Comparison of ENCODE assay signal across 29 cellular contexts in genomic region chr11:75315439-75315805, GRCh38. TPM values are rescaled to one million over a fixed set of nuclear protein-coding genes. Genes with fewer than 3 reads are reported as not detected.
A peak's percentile ranks its signal among the peaks of the same experiment; 100 is the strongest.
DNase-seq lines count a peak whose midpoint lies in the region; ATAC-seq and TF ChIP-seq lines count a peak whose summit lies in the region.
"Had no signal": no experiment of that assay in that cellular context is flagged by ENCODE, and none has a peak within 500 bp of the region (broad histone marks: within the 10 kb centered on the region; RNA-seq: fewer than 3 reads in every experiment).

No MANE protein-coding gene starts in this region.

- WGBS in right cardiac atrium = 66% methylated on average over 6 of the region's 6 CpGs
- whole genome bisulfite sequencing in heart right ventricle, 2 donors = 73 to 77% methylated on average over 6 of the region's 6 CpGs
- WGBS in esophagus muscularis mucosa = 72% methylated on average over 6 of the region's 6 CpGs
- WGBS in GM23248 (ENCODE audit: low coverage in 1 of 2, low lambda C conversion rate in 2 of 2, missing lambda C conversion rate in 2 of 2), 2 experiments = 83 to 87% methylated on average over 6 of the region's 6 CpGs

- H3K4me1 Mint-ChIP-seq in nephron progenitor cell = peaks cover 37% of the 10 kb centered on the region
- H3K4me1 Mint-ChIP-seq: B cell had no signal

- TF ChIP-seq POLR2A in esophagus muscularis mucosa (IDR thresholded peaks at IDR 0.05; ENCODE audit: low read depth) = no peak

- H3K4me3 ChIP-seq in right cardiac atrium (ENCODE audit: low read length) = no peak overlapping the region
- no peak overlapping the region for H3K4me3 ChIP-seq in heart right ventricle
- no peak overlapping the region for H3K4me3 ChIP-seq in esophagus muscularis mucosa
- no peak overlapping the region for H3K4me3 ChIP-seq in GM23248
- H3K4me3 ChIP-seq: A549 had no signal

- H3K36me3 ChIP-seq in heart right ventricle = no peaks in the 10 kb centered on the region
- H3K36me3 ChIP-seq in esophagus muscularis mucosa = no peaks in the 10 kb centered on the region
- no peaks in the 10 kb centered on the region for H3K36me3 ChIP-seq in GM23248 (ENCODE audit: low read depth)

- H3K4me2 ChIP-seq in GM23248 (ENCODE audit: unreplicated experiment) = no peak overlapping the region
- H3K4me2 ChIP-seq: A549 had no signal

- H2AFZ ChIP-seq in GM23248 = no peak overlapping the region

- no peaks in the 10 kb centered on the region for H3K9me2 ChIP-seq in GM23248 (ENCODE audit: insufficient read depth)

- no peak for TF ChIP-seq CTCF in heart right ventricle (IDR thresholded peaks at IDR 0.05)
- TF ChIP-seq CTCF in esophagus muscularis mucosa (IDR thresholded peaks at IDR 0.05) = no peak
- no peak for TF ChIP-seq CTCF in nephron progenitor cell (IDR thresholded peaks at IDR 0.05)

- H3K9me3 Mint-ChIP-seq in nephron progenitor cell = peaks cover 5% of the 10 kb centered on the region
- H3K9me3 Mint-ChIP-seq: activated CD4-positive, alpha-beta memory T cell treated with anti-CD3 and anti-CD28 coated beads, Interleukin-2, amount 10 ng/mL, durations not matched to agents 7 days and 5 days; central memory CD8-positive, alpha-beta T cell had no signal

- no peaks in the 10 kb centered on the region for H4K20me1 ChIP-seq in GM23248 (ENCODE audit: insufficient read depth)

- peak overlapping the region; percentile 15 for H3K27ac Mint-ChIP-seq in nephron progenitor cell
- H3K27ac Mint-ChIP-seq: activated CD4-positive, alpha-beta memory T cell treated with anti-CD3 and anti-CD28 coated beads, Interleukin-2, amount 10 ng/mL, durations not matched to agents 7 days and 5 days; B cell; mesothelial cell of epicardium had no signal

- H3F3A ChIP-seq in GM23248 (ENCODE audit: insufficient read depth) = peaks cover 3% of the 10 kb centered on the region; the same call in 1 of the 2 replicates

- no peak for TF ChIP-seq EP300 in esophagus muscularis mucosa (IDR thresholded peaks at IDR 0.05)

- in situ Hi-C loops in GM23248 (cut with MboI) = no loop called here

- H3K27me3 Mint-ChIP-seq in nephron progenitor cell (ENCODE audit: low read depth, poor library complexity) = peaks cover 14% of the 10 kb centered on the region
- H3K27me3 Mint-ChIP-seq: activated CD4-positive, alpha-beta memory T cell treated with anti-CD3 and anti-CD28 coated beads, Interleukin-2, amount 10 ng/mL, durations not matched to agents 7 days and 5 days; central memory CD8-positive, alpha-beta T cell had no signal

- intact Hi-C loops in right cardiac atrium (cut with DNase I) (no loop called here), heart right ventricle (cut with DNase I) (no loop called here), esophagus muscularis mucosa (cut with DNase I) (no loop called here)

- H3K4me3 Mint-ChIP-seq in nephron progenitor cell = no peak overlapping the region
- H3K4me3 Mint-ChIP-seq: activated CD4-positive, alpha-beta memory T cell treated with anti-CD3 and anti-CD28 coated beads, Interleukin-2, amount 10 ng/mL, durations not matched to agents 7 days and 5 days; B cell; central memory CD8-positive, alpha-beta T cell; mesothelial cell of epicardium had no signal

- no peak for ATAC-seq in right cardiac atrium
- ATAC-seq in heart right ventricle = no peak
- no peak for ATAC-seq in GM18873 (IDR thresholded peaks at IDR 0.05; ENCODE audit: low FRiP score, unreplicated experiment)
- ATAC-seq: A549; activated CD4-positive, CD25-positive, alpha-beta regulatory T cell treated with anti-CD3 and anti-CD28 coated beads, Interleukin-2, amount 50 U/mL, for 24 hours; HCT116; HepG2; sciatic nerve had no signal

- H3K27me3 ChIP-seq in right cardiac atrium (ENCODE audit: control insufficient read depth, insufficient read depth) (no peaks in the 10 kb centered on the region), heart right ventricle (no peaks in the 10 kb centered on the region), esophagus muscularis mucosa (no peaks in the 10 kb centered on the region), GM23248 (replicated peaks; ENCODE audit: insufficient read depth) (no peaks in the 10 kb centered on the region)

- H3K4me1 ChIP-seq in right cardiac atrium (ENCODE audit: control insufficient read depth, insufficient read depth, low read length) (peaks cover 15% of the 10 kb centered on the region), heart right ventricle (peaks cover 21 to 73% (median 55%) of the 10 kb centered on the region in 9 donors), esophagus muscularis mucosa (peaks cover 62 to 99% (median 97%) of the 10 kb centered on the region in 4 donors), GM23248 (ENCODE audit: insufficient read depth) (peaks cover 10% of the 10 kb centered on the region; the same call in 1 of the 2 replicates)

- H3K9ac ChIP-seq in GM23248 = no peak overlapping the region

- H3K36me3 Mint-ChIP-seq in nephron progenitor cell (ENCODE audit: low read depth) = peaks cover 5% of the 10 kb centered on the region

- no peaks in the 10 kb centered on the region for H3K79me2 ChIP-seq in GM23248 (ENCODE audit: insufficient read depth)

- H3K9me3 ChIP-seq in right cardiac atrium (ENCODE audit: control insufficient read depth, low read length) (no peaks in the 10 kb centered on the region), heart right ventricle (no peaks in the 10 kb centered on the region), esophagus muscularis mucosa (no peaks in the 10 kb centered on the region), GM23248 (ENCODE audit: low read depth) (no peaks in the 10 kb centered on the region)
- H3K9me3 ChIP-seq: A549, Caco-2 had no signal

- no peak overlapping the region for H3K27ac ChIP-seq in right cardiac atrium (ENCODE audit: low read length)
- H3K27ac ChIP-seq in heart right ventricle = peak overlapping the region in 4 of 10 donors; percentile 10 to 99 (median 14)
- H3K27ac ChIP-seq in esophagus muscularis mucosa (replicated peaks in 1 of 4) = peak overlapping the region; percentile 38 to 94 (median 90)
- H3K27ac ChIP-seq in GM23248 = no peak overlapping the region
- H3K27ac ChIP-seq: A549, epithelial cell of prostate, HL-60 had no signal

- peak in 2 of 3 donors; percentile 1 to 2 for DNase-seq in right cardiac atrium
- DNase-seq in heart right ventricle = no peak
- no peak for DNase-seq in esophagus muscularis mucosa (ENCODE audit: extremely low spot score)
- DNase-seq in nephron progenitor cell = no peak
- no peak for DNase-seq in NCI-H187 (lab: John Stamatoyannopoulos, UW)
- no peak for DNase-seq in NCI-H2029 (lab: John Stamatoyannopoulos, UW)
- DNase-seq in GM23248 = no peak
- DNase-seq: activated CD4-positive, alpha-beta memory T cell treated with anti-CD3 and anti-CD28 coated beads, Interleukin-2, amount 10 ng/mL, durations not matched to agents 7 days and 5 days; activated effector memory CD4-positive, alpha-beta T cell treated with Interleukin-2 at 50 U/mL for 16 hours; Caco-2; head of caudate nucleus; Kasumi-1; NCI-H1105; NCI-H2107; NCI-H446; OCI-M1; SIG-M5; SW 1271 had no signal

RNA-seq across cellular contexts. Expression of gene ARRB1, which starts 36.0 kb away (rescaled TPM):
- total RNA-seq in right cardiac atrium (10 to 100 TPM; 24.8 to 32.5 (median 27.4) TPM), heart right ventricle (10 to 100 TPM; 14.4 to 33.9 (median 21.7) TPM), esophagus muscularis mucosa (100 to 1,000 TPM in 1 of 4 donors, 10 to 100 TPM in 3; 41.1 to 102 (median 76.7) TPM)
- polyA plus RNA-seq in right cardiac atrium (12.1 TPM), heart right ventricle (1 to 10 TPM; 8.1 to 8.9 TPM), GM23248 (2016; fragmentation: Nextera tagmentation; extraction: Ambion mirVana) (2.0 and 2.2 TPM in 2 replicates)
- 2.1 and 3.1 TPM in 2 replicates for total RNA-seq in GM23248 (2014; rRNA removed; shearing (Covaris generic))

Comparison
In these comparisons a context has a peak if more than half of its experiments do, and no peak if none do; other contexts are left out.
1. DNase-seq: peak in right cardiac atrium (2 of 3); none in heart right ventricle (0 of 2), esophagus muscularis mucosa (single experiment), nephron progenitor cell (single experiment), NCI-H187 (0 of 2), NCI-H2029 (single experiment) and GM23248 (single experiment).
2. H3K27ac ChIP-seq: peak in esophagus muscularis mucosa (4 of 4); none in right cardiac atrium (single experiment) and GM23248 (single experiment).